In genomic region chr3:39149059-39149455, GRCh38 we compare ENCODE assay signal across 9 cellular contexts. TPM values are rescaled to one million over a fixed set of nuclear protein-coding genes. Genes with fewer than 3 reads are reported as not detected.
DNase-seq lines count a peak whose midpoint lies in the region; ATAC-seq, FAIRE-seq and TF ChIP-seq lines count a peak whose summit lies in the region.
"Had no signal": no experiment of that assay in that cellular context is flagged by ENCODE, and none has a peak within 500 bp of the region (broad histone marks: within the 10 kb centered on the region; RNA-seq: fewer than 3 reads in every experiment).

No MANE protein-coding gene starts in this region.

- CTCF ChIA-PET in endothelial cell of umbilical vein (lab: Charles Lee): interaction anchor here (0.5 to 3.3 kb wide), 4 partner anchors 29 to 347 kb away, joined by 3 to 20 read pairs (median 3); no protein-coding TSS in a partner anchor

- BruUV-seq in endothelial cell of umbilical vein (replicated peaks; lab: Mats Ljungman, UMichigan): no TSS peak

- no peaks in the 10 kb centered on the region for H3K9me1 ChIP-seq in endothelial cell of umbilical vein (replicated peaks; ENCODE audit: control insufficient read depth, extremely low read depth, insufficient read depth, low read length)

- ATAC-seq in GM18517 (IDR thresholded peaks at IDR 0.05; ENCODE audit: unreplicated experiment): no peak

- H3K9me3 ChIP-seq in SJSA1 (replicated peaks) (no peaks in the 10 kb centered on the region), endothelial cell of umbilical vein (replicated peaks; ENCODE audit: control insufficient read depth, insufficient read depth, low read length) (no peaks in the 10 kb centered on the region)

- peak overlapping the region; percentile 76 for H3K9ac ChIP-seq in endothelial cell of umbilical vein (replicated peaks; ENCODE audit: extremely low read depth, insufficient read depth, low read length)

- dilution Hi-C loops in endothelial cell of umbilical vein (cut with MboI; ENCODE audit: extremely low pct_ligation_motif_present, low sequenced_read_pairs): no loop called here

- H3K36me3 ChIP-seq in SJSA1: peaks cover 36% of the 10 kb centered on the region
- H3K36me3 ChIP-seq in endothelial cell of umbilical vein (ENCODE audit: control insufficient read depth in 2 of 2, extremely low read depth in 1 of 2, insufficient read depth in 2 of 2, low read length in 2 of 2): peaks cover 4 to 16% of the 10 kb centered on the region in 2 experiments

- POLR2A ChIA-PET in endothelial cell of umbilical vein (lab: Charles Lee): interaction anchor here (2.6 kb wide), 1 partner anchor 28 kb away, joined by 19 read pairs; no protein-coding TSS in a partner anchor

- DNase-seq in GM20000 (ENCODE audit: low spot score) (peak; percentile 34), SJSA1 (ENCODE audit: low read depth in 1 of 2, low spot score in 2 of 2) (no peak), endothelial cell of umbilical vein (ENCODE audit: low read depth, low spot score) (no peak), HTR-8/SVneo (ENCODE audit: insufficient read length, low spot score) (no peak), T-helper 9 cell (no peak), AG08395 (ENCODE audit: low spot score) (no peak)
- DNase-seq: cortex of kidney had no signal

- no peaks in the 10 kb centered on the region for H4K20me1 ChIP-seq in endothelial cell of umbilical vein (replicated peaks; ENCODE audit: control insufficient read depth, extremely low read depth, insufficient read depth, low read length)

- TF ChIP-seq CTCF in GM20000 (IDR thresholded peaks at IDR 0.05; ENCODE audit: extremely low read depth, missing control alignments) (no peak), endothelial cell of umbilical vein (IDR thresholded peaks at IDR 0.05; ENCODE audit: extremely low read depth in 1 of 2, insufficient read depth in 1 of 2, low read depth in 1 of 2, low read length in 2 of 2) (no peak)

- peaks cover 70% of the 10 kb centered on the region for H3K79me2 ChIP-seq in endothelial cell of umbilical vein (ENCODE audit: control insufficient read depth, insufficient read depth, low read length)

- no peak for FAIRE-seq in endothelial cell of umbilical vein (lab: Jason Lieb, UNC)
- FAIRE-seq in HTR-8/SVneo (lab: Jason Lieb, UNC): no peak

- intact Hi-C loops in endothelial cell of umbilical vein (cut with micrococcal nuclease): loop anchor here (10.0 kb wide), 1 partner anchor 424 kb away; no protein-coding TSS in a partner anchor

- peak overlapping the region; percentile 73 for H3K4me2 ChIP-seq in endothelial cell of umbilical vein (ENCODE audit: insufficient read depth, low read length)

- H3K27me3 ChIP-seq in SJSA1 (replicated peaks) (no peaks in the 10 kb centered on the region), endothelial cell of umbilical vein (ENCODE audit: control insufficient read depth in 2 of 2, insufficient read depth in 2 of 2, low read length in 2 of 2) (no peaks in the 10 kb centered on the region)

- H3K4me3 ChIP-seq in SJSA1: no peak overlapping the region
- H3K4me3 ChIP-seq in endothelial cell of umbilical vein (replicated peaks in 1 of 3; ENCODE audit: insufficient read depth in 1 of 3, low read depth in 1 of 3, low read length in 3 of 3): no peak overlapping the region
- no peak overlapping the region for H3K4me3 ChIP-seq in skin epidermis

- peaks cover 69% of the 10 kb centered on the region for H3K4me1 ChIP-seq in SJSA1 (replicated peaks)
- peaks cover 63% of the 10 kb centered on the region for H3K4me1 ChIP-seq in endothelial cell of umbilical vein (ENCODE audit: control insufficient read depth, extremely low read depth, insufficient read depth, low read length)

- H3K27ac ChIP-seq in SJSA1 (peak overlapping the region; percentile 75; the same call in 1 of the 2 replicates), endothelial cell of umbilical vein (ENCODE audit: insufficient read depth, low read depth, low read length) (peak overlapping the region; percentile 97), skin epidermis (peak overlapping the region in 15 of 21 experiments; percentile 39 to 100 (median 89))

- no peak overlapping the region for H2AFZ ChIP-seq in endothelial cell of umbilical vein (ENCODE audit: low read depth, low read length)

- no peak for TF ChIP-seq POLR2A in endothelial cell of umbilical vein (IDR thresholded peaks at IDR 0.05; ENCODE audit: low read depth, low read length)

TF ChIP-seq in endothelial cell of umbilical vein, 7 proteins besides CTCF, POLR2A, EP300 and RAD21:
- TF ChIP-seq FOS (IDR thresholded peaks at IDR 0.05; ENCODE audit: borderline replicate concordance, insufficient read depth, low read length) (no peak), JUN (IDR thresholded peaks at IDR 0.05; ENCODE audit: borderline replicate concordance, insufficient read depth, insufficient read length, low read depth) (no peak), EZH2 (IDR thresholded peaks at IDR 0.05; ENCODE audit: borderline replicate concordance, low read depth, low read length, severe bottlenecking) (no peak), POLR2AphosphoS5 (IDR thresholded peaks at IDR 0.05; ENCODE audit: insufficient read depth, low read depth, low read length) (no peak), MAX (IDR thresholded peaks at IDR 0.05; ENCODE audit: insufficient read depth, insufficient read length) (no peak), GATA2 (IDR thresholded peaks at IDR 0.05; ENCODE audit: insufficient read depth, insufficient read length, low read depth, low read length) (no peak), MYC (IDR thresholded peaks at IDR 0.05; ENCODE audit: low read depth, low read length) (no peak)
TF ChIP-seq in endothelial cell of umbilical vein: peak in this region for 0.

RNA-seq across cellular contexts. Expression of gene CSRNP1, which starts 4.3 kb away (rescaled TPM):
- 11.9 and 14.1 TPM in 2 replicates for total RNA-seq in SJSA1 (2014; rRNA removed; shearing (Covaris generic))
- total RNA-seq in endothelial cell of umbilical vein: 13.2 and 14.9 TPM in 2 replicates
- 26.5 and 33.7 TPM in 2 replicates for polyA plus RNA-seq in endothelial cell of umbilical vein
- polyA plus RNA-seq in endothelial cell of umbilical vein (2011; cell fraction: cytosol; rRNA removed): 27.3 and 34.2 TPM in 2 replicates
- polyA plus RNA-seq in endothelial cell of umbilical vein (2011; cell fraction: nucleus; rRNA removed): 74.3 and 77.1 TPM in 2 replicates
- 18.2 and 22.1 TPM in 2 replicates for polyA plus RNA-seq in endothelial cell of umbilical vein (2012)
- 30.1 and 41.8 TPM in 2 replicates for polyA minus RNA-seq in endothelial cell of umbilical vein
- polyA minus RNA-seq in endothelial cell of umbilical vein (2011; cell fraction: cytosol; rRNA and poly(A)+ RNA removed): 11.6 TPM
- 46.5 and 58.1 TPM in 2 replicates for polyA minus RNA-seq in endothelial cell of umbilical vein (2011; cell fraction: nucleus; rRNA and poly(A)+ RNA removed)

RNA-seq across cellular contexts. Expression of gene TTC21A, which starts 41.6 kb away (rescaled TPM):
- total RNA-seq in SJSA1 (2014; rRNA removed; shearing (Covaris generic)): 0.24 TPM in 1 of 2 replicates, not detected in the other
- 6.3 and 7.8 TPM in 2 replicates for total RNA-seq in endothelial cell of umbilical vein
- polyA plus RNA-seq in endothelial cell of umbilical vein: 4.7 and 4.8 TPM in 2 replicates
- polyA plus RNA-seq in endothelial cell of umbilical vein (2011; cell fraction: cytosol; rRNA removed): 1.8 and 2.6 TPM in 2 replicates
- 37.7 and 45.2 TPM in 2 replicates for polyA plus RNA-seq in endothelial cell of umbilical vein (2011; cell fraction: nucleus; rRNA removed)
- polyA plus RNA-seq in endothelial cell of umbilical vein (2012): 2.9 and 3.0 TPM in 2 replicates
- 7.2 and 21.0 TPM in 2 replicates for polyA minus RNA-seq in endothelial cell of umbilical vein
- polyA minus RNA-seq in endothelial cell of umbilical vein (2011; cell fraction: cytosol; rRNA and poly(A)+ RNA removed): 1.0 TPM
- 18.8 and 22.5 TPM in 2 replicates for polyA minus RNA-seq in endothelial cell of umbilical vein (2011; cell fraction: nucleus; rRNA and poly(A)+ RNA removed)

RNA-seq across cellular contexts. Expression of gene GORASP1, which starts 41.6 kb away (rescaled TPM):
- 22.7 and 39.7 TPM in 2 replicates for total RNA-seq in SJSA1 (2014; rRNA removed; shearing (Covaris generic))
- total RNA-seq in endothelial cell of umbilical vein: 68.0 and 74.7 TPM in 2 replicates
- polyA plus RNA-seq in endothelial cell of umbilical vein: 62.5 and 68.0 TPM in 2 replicates
- polyA plus RNA-seq in endothelial cell of umbilical vein (2011; cell fraction: cytosol; rRNA removed): 44.1 and 52.8 TPM in 2 replicates
- 226 and 257 TPM in 2 replicates for polyA plus RNA-seq in endothelial cell of umbilical vein (2011; cell fraction: nucleus; rRNA removed)
- 45.8 and 53.6 TPM in 2 replicates for polyA plus RNA-seq in endothelial cell of umbilical vein (2012)
- 75.0 and 85.5 TPM in 2 replicates for polyA minus RNA-seq in endothelial cell of umbilical vein
- 25.7 TPM for polyA minus RNA-seq in endothelial cell of umbilical vein (2011; cell fraction: cytosol; rRNA and poly(A)+ RNA removed)
- polyA minus RNA-seq in endothelial cell of umbilical vein (2011; cell fraction: nucleus; rRNA and poly(A)+ RNA removed): 61.1 and 70.4 TPM in 2 replicates

RNA-seq across cellular contexts. Expression of gene XIRP1, which starts 43.3 kb away (rescaled TPM):
- 0.69 and 1.9 TPM in 2 replicates for total RNA-seq in SJSA1 (2014; rRNA removed; shearing (Covaris generic))
- total RNA-seq in endothelial cell of umbilical vein: not detected in 2 replicates
- polyA plus RNA-seq in endothelial cell of umbilical vein: not detected in 2 replicates
- not detected in 2 replicates for polyA plus RNA-seq in endothelial cell of umbilical vein (2011; cell fraction: cytosol; rRNA removed)
- polyA plus RNA-seq in endothelial cell of umbilical vein (2011; cell fraction: nucleus; rRNA removed): not detected in 2 replicates
- not detected in 2 replicates for polyA plus RNA-seq in endothelial cell of umbilical vein (2012)
- not detected in 2 replicates for polyA minus RNA-seq in endothelial cell of umbilical vein
- polyA minus RNA-seq in endothelial cell of umbilical vein (2011; cell fraction: cytosol; rRNA and poly(A)+ RNA removed): not detected
- polyA minus RNA-seq in endothelial cell of umbilical vein (2011; cell fraction: nucleus; rRNA and poly(A)+ RNA removed): not detected in 2 replicates
